8 cellular contexts compared by ENCODE assay signal in genomic region chr9:4491621-4491975, GRCh38. TPM values are rescaled to one million over a fixed set of nuclear protein-coding genes. Genes with fewer than 3 reads are reported as not detected.
DNase-seq lines count a peak whose midpoint lies in the region; ATAC-seq and TF ChIP-seq lines count a peak whose summit lies in the region.

No MANE protein-coding gene starts in this region.

- peak overlapping the region; percentile 96 for H3K4me2 ChIP-seq in osteoblast (ENCODE audit: insufficient read depth, low read length)

- TF ChIP-seq CTCF in esophagus muscularis mucosa (IDR thresholded peaks at IDR 0.05) = no peak
- no peak for TF ChIP-seq CTCF in osteoblast (IDR thresholded peaks at IDR 0.05; ENCODE audit: extremely low read depth, low read depth, low read length)
- TF ChIP-seq CTCF in GM13976 (IDR thresholded peaks at IDR 0.05; ENCODE audit: borderline replicate concordance, control extremely low read depth, extremely low read depth, insufficient read depth, missing control alignments) = no peak

- DNase-seq in NCI-H69 (lab: John Stamatoyannopoulos, UW) (peak; percentile 37), esophagus muscularis mucosa (ENCODE audit: extremely low spot score) (no peak), osteoblast (ENCODE audit: insufficient read length, low spot score, missing footprints) (peak; percentile 61), GM13976 (ENCODE audit: low spot score) (no peak), NCI-H128 (lab: John Stamatoyannopoulos, UW; ENCODE audit: unreplicated experiment) (no peak)

- WGBS in esophagus muscularis mucosa = 66% methylated on average over 7 of the region's 7 CpGs

- in situ Hi-C loops in GM13976 (cut with MboI; ENCODE audit: low sequenced_read_pairs, unreplicated experiment) = no loop called here

- H3K4me1 ChIP-seq in ES-I3 (ENCODE audit: insufficient read depth, low read length) (peaks cover 9% of the 10 kb centered on the region), esophagus muscularis mucosa (peaks cover 12 to 29% (median 22%) of the 10 kb centered on the region in 4 donors), osteoblast (ENCODE audit: insufficient read depth, low read length) (peaks cover 36% of the 10 kb centered on the region)

- no peak for TF ChIP-seq EP300 in esophagus muscularis mucosa (IDR thresholded peaks at IDR 0.05)

- no peak for ATAC-seq in GM21423 (IDR thresholded peaks at IDR 0.05; ENCODE audit: unreplicated experiment)
- no peak for ATAC-seq in HG03280 (IDR thresholded peaks at IDR 0.05; ENCODE audit: unreplicated experiment)

- H3K36me3 ChIP-seq in ES-I3 (ENCODE audit: insufficient read depth, low read length) (no peaks in the 10 kb centered on the region), esophagus muscularis mucosa (no peaks in the 10 kb centered on the region), osteoblast (ENCODE audit: insufficient read depth, low read length) (no peaks in the 10 kb centered on the region)

- H3K9me3 ChIP-seq in ES-I3 (ENCODE audit: control insufficient read depth, insufficient read depth, low read length) = no peaks in the 10 kb centered on the region
- H3K9me3 ChIP-seq in esophagus muscularis mucosa = no peaks in the 10 kb centered on the region
- no peaks in the 10 kb centered on the region for H3K9me3 ChIP-seq in osteoblast (ENCODE audit: low read depth, low read length)

- H3K27me3 ChIP-seq in esophagus muscularis mucosa (no peaks in the 10 kb centered on the region), osteoblast (ENCODE audit: insufficient read depth, low read length) (no peaks in the 10 kb centered on the region)

- peaks cover 34% of the 10 kb centered on the region for H3K79me2 ChIP-seq in osteoblast (ENCODE audit: insufficient read depth, low read length)

- peaks cover 7% of the 10 kb centered on the region for H4K20me1 ChIP-seq in osteoblast (ENCODE audit: insufficient read depth, low read length)

- no peak overlapping the region for H2AFZ ChIP-seq in osteoblast (ENCODE audit: low read length)

- peak overlapping the region; percentile 83 to 88 (median 84) for H3K4me3 ChIP-seq in esophagus muscularis mucosa
- H3K4me3 ChIP-seq in osteoblast (ENCODE audit: insufficient read depth, low read length) = peak overlapping the region; percentile 86

- H3K27ac ChIP-seq in esophagus muscularis mucosa (replicated peaks in 1 of 4) (no peak overlapping the region), osteoblast (ENCODE audit: low read depth, low read length) (peak overlapping the region; percentile 45)

- intact Hi-C loops in esophagus muscularis mucosa (cut with DNase I) = no loop called here

- H3K9ac ChIP-seq in ES-I3 (ENCODE audit: low read depth, low read length) = peak overlapping the region; percentile 72

- no peak for TF ChIP-seq POLR2A in esophagus muscularis mucosa (IDR thresholded peaks at IDR 0.05; ENCODE audit: low read depth)

RNA-seq across cellular contexts. Expression of gene SLC1A1, which starts 1.3 kb away (rescaled TPM):
- total RNA-seq in esophagus muscularis mucosa = 1 to 10 TPM; 2.0 to 3.5 (median 2.1) TPM
- total RNA-seq in osteoblast = 20.0 and 25.7 TPM in 2 replicates

Comparison
In these comparisons a context has a peak if more than half of its experiments do, and no peak if none do; other contexts are left out.
1. DNase-seq: peak in NCI-H69 (single experiment) and osteoblast (single experiment); none in esophagus muscularis mucosa (single experiment), GM13976 (single experiment) and NCI-H128 (single experiment).